27 cellular contexts compared by ENCODE assay signal in the genomic region with DNA sequence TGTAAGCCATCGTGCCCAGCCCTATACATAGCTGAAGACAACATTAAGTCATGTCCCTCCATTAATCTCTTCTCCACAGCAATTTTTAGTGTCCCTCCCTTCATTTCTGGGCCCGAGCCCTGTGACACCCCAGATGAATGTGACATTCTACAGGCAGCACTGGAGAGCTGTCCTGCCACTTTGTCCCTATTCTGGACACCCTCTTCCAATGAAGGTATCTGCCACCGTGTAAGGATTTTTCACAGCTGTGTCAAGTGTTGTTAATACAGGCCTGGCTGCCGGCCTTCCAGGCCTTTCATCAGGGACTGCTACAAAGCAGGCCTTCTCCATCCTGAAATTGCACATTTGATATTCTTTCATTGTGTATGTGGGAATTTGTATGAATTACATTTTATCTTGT.
"Had no signal": no experiment of that assay in that cellular context is flagged by ENCODE, and none has a peak within 500 bp of the region (broad histone marks: within the 10 kb centered on the region; RNA-seq: fewer than 3 reads in every experiment).

No MANE protein-coding gene starts in this region.

- ATAC-seq: naive thymus-derived CD8-positive, alpha-beta T cell; psoas muscle; stimulated activated naive B cell treated with anti-CD40 and anti-IgM and Interleukin-4, amounts not matched to agents 10 μg/mL and 1 μg/mL and 100 μg/mL, for 72 hours had no signal

- H3K36me3 ChIP-seq: neural progenitor cell, ovary, right lobe of liver, sigmoid colon, stomach, thoracic aorta, thyroid gland, tibial nerve, upper lobe of left lung, vagina had no signal

- H3K27me3 Mint-ChIP-seq: naive thymus-derived CD8-positive, alpha-beta T cell; progenitor cell of endocrine pancreas; stimulated activated naive B cell treated with anti-CD40 and anti-IgM and Interleukin-4, amounts not matched to agents 10 μg/mL and 1 μg/mL and 100 μg/mL, for 72 hours; stimulated activated naive CD8-positive, alpha-beta T cell treated with anti-CD3 and anti-CD28 coated beads, Interleukin-15, Interleukin-2, amounts not matched to agents 100 ng/mL and 50 ng/mL, for 24 hours had no signal

- H3K27ac Mint-ChIP-seq: naive B cell; naive thymus-derived CD8-positive, alpha-beta T cell; nephron; progenitor cell of endocrine pancreas; stimulated activated naive B cell treated with anti-CD40 and anti-IgM and Interleukin-4, amounts not matched to agents 10 μg/mL and 1 μg/mL and 100 μg/mL, for 72 hours; stimulated activated naive CD8-positive, alpha-beta T cell treated with anti-CD3 and anti-CD28 coated beads, Interleukin-15, Interleukin-2, amounts not matched to agents 100 ng/mL and 50 ng/mL, for 24 hours had no signal

- H3K36me3 Mint-ChIP-seq: naive B cell; naive thymus-derived CD8-positive, alpha-beta T cell; neural progenitor cell; stimulated activated naive B cell treated with anti-CD40 and anti-IgM and Interleukin-4, amounts not matched to agents 10 μg/mL and 1 μg/mL and 100 μg/mL, for 72 hours had no signal

- DNase-seq: naive B cell; naive thymus-derived CD8-positive, alpha-beta T cell; occipital lobe; ovary; posterior cingulate gyrus; psoas muscle; sigmoid colon; small intestine; stimulated activated CD4-positive, alpha-beta T cell treated with anti-CD3 and anti-CD28 coated beads, Interleukin-1b, Interleukin-23, amount 100 ng/mL, for 48 hours; stimulated activated CD4-positive, alpha-beta T cell treated with anti-CD3 and anti-CD28 coated beads, Interleukin-4, amount 100 ng/mL, for 1 hour; stimulated activated CD4-positive, alpha-beta T cell treated with anti-CD3 and anti-CD28 coated beads, Interleukin-4, amount 100 ng/mL, for 4 hours; stimulated activated CD8-positive, alpha-beta memory T cell treated with anti-CD3 and anti-CD28 coated beads, Interleukin-4, amount 100 ng/mL, for 48 hours; stimulated activated naive B cell treated with anti-CD40 and anti-IgM and Interleukin-4, amounts not matched to agents 10 μg/mL and 1 μg/mL and 100 μg/mL, for 72 hours; stimulated activated naive CD4-positive, alpha-beta T cell treated with Interleukin-2 at 50 U/mL for 16 hours; stomach; thyroid gland; trophoblast cell; upper lobe of left lung had no signal

- H3K9me3 ChIP-seq: ovary, psoas muscle, right lobe of liver, sigmoid colon, stomach, thoracic aorta, thyroid gland, tibial nerve, upper lobe of left lung, vagina had no signal

- H3K4me3 ChIP-seq: neural progenitor cell, ovary, psoas muscle, right lobe of liver, sigmoid colon, stomach, thoracic aorta, thyroid gland, tibial nerve, upper lobe of left lung, vagina had no signal

- H3K27me3 ChIP-seq: neural progenitor cell, ovary, right lobe of liver, sigmoid colon, stomach, thyroid gland, tibial nerve, upper lobe of left lung, vagina had no signal

- H3K27ac ChIP-seq: neural progenitor cell, ovary, parathyroid adenoma, psoas muscle, right lobe of liver, sigmoid colon, stomach, thoracic aorta, thyroid gland, tibial nerve, upper lobe of left lung, vagina had no signal

- H3K4me1 Mint-ChIP-seq: naive B cell; naive thymus-derived CD8-positive, alpha-beta T cell had no signal

- H3K4me3 Mint-ChIP-seq: naive B cell; naive thymus-derived CD8-positive, alpha-beta T cell; neural progenitor cell; stimulated activated naive B cell treated with anti-CD40 and anti-IgM and Interleukin-4, amounts not matched to agents 10 μg/mL and 1 μg/mL and 100 μg/mL, for 72 hours; stimulated activated naive CD8-positive, alpha-beta T cell treated with anti-CD3 and anti-CD28 coated beads, Interleukin-15, Interleukin-2, amounts not matched to agents 100 ng/mL and 50 ng/mL, for 24 hours had no signal

- H3K4me1 ChIP-seq: neural progenitor cell, parathyroid adenoma, psoas muscle, sigmoid colon, thyroid gland, tibial nerve, upper lobe of left lung, vagina had no signal

- H3K9me3 Mint-ChIP-seq: naive thymus-derived CD8-positive, alpha-beta T cell; stimulated activated naive CD8-positive, alpha-beta T cell treated with anti-CD3 and anti-CD28 coated beads, Interleukin-15, Interleukin-2, amounts not matched to agents 100 ng/mL and 50 ng/mL, for 24 hours had no signal
